In genomic region chr16:19241512-19241911, GRCh38 we compare ENCODE assay signal across 35 cellular contexts. TPM values are rescaled to one million over a fixed set of nuclear protein-coding genes. Genes with fewer than 3 reads are reported as not detected.
"Had no signal": no experiment of that assay in that cellular context is flagged by ENCODE, and none has a peak within 500 bp of the region (broad histone marks: within the 10 kb centered on the region; RNA-seq: fewer than 3 reads in every experiment).

No MANE protein-coding gene starts in this region.

- ATAC-seq: naive thymus-derived CD4-positive, alpha-beta T cell; psoas muscle; right lobe of liver; stimulated activated effector memory CD8-positive, alpha-beta T cell treated with anti-CD3 and anti-CD28 coated beads, Interleukin-12 subunit alpha, Interleukin-12 subunit beta, amount 100 ng/mL, for 72 hours; stimulated activated naive B cell treated with anti-CD40 and anti-IgM and Interleukin-4, amounts not matched to agents 10 μg/mL and 1 μg/mL and 100 μg/mL, for 72 hours had no signal

- H3K4me1 Mint-ChIP-seq: naive thymus-derived CD4-positive, alpha-beta T cell; nephron; stimulated activated effector memory CD8-positive, alpha-beta T cell treated with anti-CD3 and anti-CD28 coated beads, Interleukin-12 subunit alpha, Interleukin-12 subunit beta, amount 100 ng/mL, for 72 hours had no signal

- H3K4me3 Mint-ChIP-seq: naive thymus-derived CD4-positive, alpha-beta T cell; nephron; neural progenitor cell; stimulated activated effector memory CD8-positive, alpha-beta T cell treated with anti-CD3 and anti-CD28 coated beads, Interleukin-12 subunit alpha, Interleukin-12 subunit beta, amount 100 ng/mL, for 72 hours; stimulated activated naive B cell treated with anti-CD40 and anti-IgM and Interleukin-4, amounts not matched to agents 10 μg/mL and 1 μg/mL and 100 μg/mL, for 72 hours; stimulated activated naive CD8-positive, alpha-beta T cell treated with anti-CD3 and anti-CD28 coated beads, Interleukin-15, Interleukin-2, amounts not matched to agents 100 ng/mL and 50 ng/mL, for 24 hours had no signal

- H3K9me3 Mint-ChIP-seq: stimulated activated effector memory CD8-positive, alpha-beta T cell treated with anti-CD3 and anti-CD28 coated beads, Interleukin-12 subunit alpha, Interleukin-12 subunit beta, amount 100 ng/mL, for 72 hours; stimulated activated naive CD8-positive, alpha-beta T cell treated with anti-CD3 and anti-CD28 coated beads, Interleukin-15, Interleukin-2, amounts not matched to agents 100 ng/mL and 50 ng/mL, for 24 hours had no signal

- H3K4me3 ChIP-seq: neural progenitor cell, ovary, psoas muscle, right lobe of liver, sigmoid colon, stomach, thoracic aorta, thyroid gland, tibial nerve, upper lobe of left lung, vagina had no signal

- H3K9me3 ChIP-seq: neutrophil, psoas muscle, right lobe of liver, thoracic aorta, thyroid gland, vagina had no signal

- H3K27me3 ChIP-seq: neural progenitor cell, neutrophil, ovary, right lobe of liver, sigmoid colon, stomach, thyroid gland, tibial nerve, upper lobe of left lung, vagina had no signal

- H3K9ac ChIP-seq: neural progenitor cell, parathyroid adenoma had no signal

- H3K27me3 Mint-ChIP-seq: progenitor cell of endocrine pancreas had no signal

- H3K79me2 ChIP-seq: parathyroid adenoma had no signal

- H3K27ac Mint-ChIP-seq: naive thymus-derived CD4-positive, alpha-beta T cell; nephron; neural progenitor cell; progenitor cell of endocrine pancreas; stimulated activated effector memory CD8-positive, alpha-beta T cell treated with anti-CD3 and anti-CD28 coated beads, Interleukin-12 subunit alpha, Interleukin-12 subunit beta, amount 100 ng/mL, for 72 hours; stimulated activated naive CD8-positive, alpha-beta T cell treated with anti-CD3 and anti-CD28 coated beads, Interleukin-15, Interleukin-2, amounts not matched to agents 100 ng/mL and 50 ng/mL, for 24 hours had no signal

- H3K36me3 Mint-ChIP-seq: stimulated activated effector memory CD8-positive, alpha-beta T cell treated with anti-CD3 and anti-CD28 coated beads, Interleukin-12 subunit alpha, Interleukin-12 subunit beta, amount 100 ng/mL, for 72 hours had no signal

- H3K4me1 ChIP-seq: neural progenitor cell, parathyroid adenoma, psoas muscle, right lobe of liver, sigmoid colon, tibial nerve, upper lobe of left lung, vagina had no signal

- H2AFZ ChIP-seq: neural progenitor cell, parathyroid adenoma had no signal

- H3K27ac ChIP-seq: neural progenitor cell, neutrophil, ovary, parathyroid adenoma, psoas muscle, right lobe of liver, sigmoid colon, stomach, thoracic aorta, thyroid gland, tibial nerve, upper lobe of left lung, vagina had no signal

- H3K36me3 ChIP-seq: neural progenitor cell, neutrophil, ovary, right lobe of liver, sigmoid colon, thoracic aorta, thyroid gland, vagina had no signal

- H3K4me2 ChIP-seq: neural progenitor cell had no signal

- DNase-seq: naive thymus-derived CD4-positive, alpha-beta T cell; nucleus accumbens; ovary; posterior cingulate gyrus; psoas muscle; right cardiac atrium; right lobe of liver; sigmoid colon; small intestine; stimulated activated CD4-positive, alpha-beta T cell treated with anti-CD3 and anti-CD28 coated beads, Interleukin-15, amount 100 ng/mL, for 24 hours; stimulated activated CD4-positive, alpha-beta T cell treated with anti-CD3 and anti-CD28 coated beads, Interleukin-2, amount 100 ng/mL, for 24 hours; stimulated activated CD4-positive, alpha-beta T cell treated with anti-CD3 and anti-CD28 coated beads, Interleukin-2, amount 100 ng/mL, for 48 hours; stimulated activated CD4-positive, alpha-beta T cell treated with anti-CD3 and anti-CD28 coated beads, Interleukin-4, amount 100 ng/mL, for 24 hours; stimulated activated naive B cell treated with anti-CD40 and anti-IgM and Interleukin-4, amounts not matched to agents 10 μg/mL and 1 μg/mL and 100 μg/mL, for 72 hours; stimulated activated naive CD4-positive, alpha-beta T cell treated with Interleukin-2 at 50 U/mL for 16 hours; stomach; thyroid gland had no signal

RNA-seq across cellular contexts. Expression of gene CLEC19A, which starts 44.0 kb away (rescaled TPM):
- total RNA-seq: naive thymus-derived CD4-positive, alpha-beta T cell; omental fat pad; ovary; progenitor cell of endocrine pancreas; psoas muscle; renal cortical epithelial cell; right cardiac atrium; sigmoid colon; skeletal muscle tissue; subcutaneous adipose tissue; temporal lobe; thoracic aorta; thyroid gland; tibial nerve; upper lobe of left lung; ureter; vagina had no signal
- polyA plus RNA-seq: naive thymus-derived CD4-positive, alpha-beta T cell; neural cell; ovary; psoas muscle; right cardiac atrium; sigmoid colon; small intestine; stomach had no signal
